ENCODE assay signal across 10 cellular contexts in the genomic region with DNA sequence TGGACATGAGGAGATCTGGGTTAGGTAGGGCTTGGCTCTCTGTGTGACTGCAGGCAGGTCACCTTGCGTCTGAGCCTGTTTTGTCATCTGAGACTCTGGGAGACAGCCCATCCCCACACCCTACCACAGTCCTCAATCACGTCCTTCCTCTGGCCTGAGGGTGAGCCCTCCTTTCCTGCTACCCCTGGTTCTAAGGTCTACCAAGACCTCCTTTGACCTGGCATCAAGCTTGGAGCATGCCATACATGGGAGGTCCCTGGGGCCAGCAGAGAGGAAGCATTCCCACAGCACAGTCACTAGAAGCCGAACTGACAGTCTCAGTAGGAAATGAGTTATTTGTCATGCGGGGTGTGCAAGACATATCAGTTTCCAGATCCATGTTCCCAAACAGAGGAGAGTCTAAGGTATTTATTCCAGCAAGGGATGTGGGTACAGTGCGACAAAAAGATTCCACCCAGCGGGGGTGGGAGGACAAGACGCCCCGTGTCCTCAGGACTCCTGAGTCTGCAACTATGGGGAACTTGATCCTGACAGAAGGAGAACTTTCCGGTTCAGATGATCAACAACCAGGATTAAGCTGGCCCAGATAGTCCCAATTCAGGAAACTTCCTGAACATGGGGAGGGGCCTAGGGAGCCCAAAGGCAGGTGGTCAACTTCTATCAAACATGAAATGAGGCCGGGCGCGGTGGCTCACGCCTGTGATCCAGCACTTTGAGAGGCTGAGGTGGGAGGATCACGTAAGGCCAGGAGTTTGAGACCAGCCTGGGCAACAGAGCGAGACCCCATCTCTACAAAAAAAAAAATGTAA. TPM values are rescaled to one million over a fixed set of nuclear protein-coding genes. Genes with fewer than 3 reads are reported as not detected.
A peak's percentile ranks its signal among the peaks of the same experiment; 100 is the strongest.
DNase-seq lines count a peak whose midpoint lies in the region; ATAC-seq and TF ChIP-seq lines count a peak whose summit lies in the region.
"Had no signal": no experiment of that assay in that cellular context is flagged by ENCODE, and none has a peak within 500 bp of the region (broad histone marks: within the 10 kb centered on the region; RNA-seq: fewer than 3 reads in every experiment).

No MANE protein-coding gene starts in this region.

- no peak overlapping the region for H3K4me3 Mint-ChIP-seq in activated naive CD8-positive, alpha-beta T cell treated with anti-CD3 and anti-CD28 coated beads, Interleukin-2, amount 10 ng/mL, durations not matched to agents 7 days and 5 days

- peaks cover 28% of the 10 kb centered on the region for H3K4me1 ChIP-seq in right cardiac atrium (ENCODE audit: control insufficient read depth, insufficient read depth, low read length)
- H3K4me1 ChIP-seq in spleen = peaks cover 38 to 100% (median 71%) of the 10 kb centered on the region in 6 donors

- H3K27me3 ChIP-seq in right cardiac atrium (ENCODE audit: control insufficient read depth, insufficient read depth) (no peaks in the 10 kb centered on the region), spleen (replicated peaks in 1 of 7) (no peaks in the 10 kb centered on the region)

- no peak overlapping the region for H3K4me3 ChIP-seq in right cardiac atrium (ENCODE audit: low read length)
- H3K4me3 ChIP-seq in spleen = no peak overlapping the region

- peaks cover 5 to 34% (median 26%) of the 10 kb centered on the region in 6 donors for H3K36me3 ChIP-seq in spleen

- peak overlapping the region; percentile 75 for H3K27ac ChIP-seq in right cardiac atrium (ENCODE audit: low read length)
- peak overlapping the region; percentile 19 to 88 (median 74) for H3K27ac ChIP-seq in spleen

- no peak for TF ChIP-seq CTCF in spleen (IDR thresholded peaks at IDR 0.05 in 8 of 11, conservative IDR thresholded peaks at IDR 0.05 in 3 of 11)

- intact Hi-C loops in right cardiac atrium (cut with DNase I) (no loop called here), spleen (cut with DNase I; ENCODE audit: low total_unique reads) (no loop called here), posterior vena cava (cut with DNase I) (no loop called here)

- peak overlapping the region; percentile 38 for H3K27ac Mint-ChIP-seq in activated naive CD8-positive, alpha-beta T cell treated with anti-CD3 and anti-CD28 coated beads, Interleukin-2, amount 10 ng/mL, durations not matched to agents 7 days and 5 days

- TF ChIP-seq POLR2A in spleen (IDR thresholded peaks at IDR 0.05) = no peak

- ATAC-seq in activated naive CD8-positive, alpha-beta T cell treated with anti-CD3 and anti-CD28 coated beads, Interleukin-2, amount 10 ng/mL, durations not matched to agents 7 days and 5 days (ENCODE audit: low read depth) = no peak
- peak; percentile 32 to 71 for ATAC-seq in right cardiac atrium

- H3K9me3 ChIP-seq in right cardiac atrium (ENCODE audit: control insufficient read depth, low read length) = no peaks in the 10 kb centered on the region
- no peaks in the 10 kb centered on the region for H3K9me3 ChIP-seq in spleen

- no peaks in the 10 kb centered on the region for H3K9me3 Mint-ChIP-seq in activated naive CD8-positive, alpha-beta T cell treated with anti-CD3 and anti-CD28 coated beads, Interleukin-2, amount 10 ng/mL, durations not matched to agents 7 days and 5 days

- H3K27me3 Mint-ChIP-seq in activated naive CD8-positive, alpha-beta T cell treated with anti-CD3 and anti-CD28 coated beads, Interleukin-2, amount 10 ng/mL, durations not matched to agents 7 days and 5 days = no peaks in the 10 kb centered on the region

- peaks cover 22% of the 10 kb centered on the region for H3K36me3 Mint-ChIP-seq in activated naive CD8-positive, alpha-beta T cell treated with anti-CD3 and anti-CD28 coated beads, Interleukin-2, amount 10 ng/mL, durations not matched to agents 7 days and 5 days

- POLR2A ChIA-PET in activated naive CD8-positive, alpha-beta T cell treated with anti-CD3 and anti-CD28 coated beads, Interleukin-2, amount 10 ng/mL, durations not matched to agents 7 days and 5 days (lab: Charles Lee) = no interaction called here

- peaks cover 55% of the 10 kb centered on the region for H3K4me1 Mint-ChIP-seq in activated naive CD8-positive, alpha-beta T cell treated with anti-CD3 and anti-CD28 coated beads, Interleukin-2, amount 10 ng/mL, durations not matched to agents 7 days and 5 days

- WGBS in right cardiac atrium = 58% methylated on average over 15 of the region's 15 CpGs
- WGBS in spleen, 5 donors = 55 to 70% (median 62%) methylated on average over 14 to 15 of the region's 15 CpGs

- DNase-seq in EH (ENCODE audit: low read depth) (peak; percentile 46), right cardiac atrium (peak in 2 of 3 donors; percentile 65 to 70), spleen (no peak), AML-193 (lab: John Stamatoyannopoulos, UW) (no peak), posterior vena cava (ENCODE audit: low spot score) (no peak), NCI-H187 treated with DMSO at 0.1 percent for 48 hours (lab: John Stamatoyannopoulos, UW) (no peak), GM19238 (ENCODE audit: insufficient read length, low spot score) (no peak)
- no peak for DNase-seq in activated naive CD8-positive, alpha-beta T cell treated with anti-CD3 and anti-CD28 coated beads, Interleukin-2, amount 10 ng/mL, durations not matched to agents 7 days and 5 days
- DNase-seq: NCI-H1105, SHP77 had no signal

RNA-seq across cellular contexts. Expression of gene ARRDC2, which starts 9.5 kb away (rescaled TPM):
- 10 to 100 TPM; 66.5 to 71.2 TPM for total RNA-seq in activated naive CD8-positive, alpha-beta T cell treated with anti-CD3 and anti-CD28 coated beads, Interleukin-2, amount 10 ng/mL, durations not matched to agents 7 days and 5 days
- total RNA-seq in right cardiac atrium (10 to 100 TPM; 14.2 to 20.5 (median 18.0) TPM), spleen (10 to 100 TPM; 46.0 to 64.6 (median 50.5) TPM), posterior vena cava (10 to 100 TPM; 21.0 to 25.2 TPM)
- polyA plus RNA-seq in right cardiac atrium (24.7 TPM), spleen (10 to 100 TPM; 61.5 to 70.4 (median 64.8) TPM)

RNA-seq across cellular contexts. Expression of gene KCNN1, which starts 50.6 kb away (rescaled TPM):
- total RNA-seq in activated naive CD8-positive, alpha-beta T cell treated with anti-CD3 and anti-CD28 coated beads, Interleukin-2, amount 10 ng/mL, durations not matched to agents 7 days and 5 days = not detected
- total RNA-seq in right cardiac atrium = 1 to 10 TPM in 3 of 4 donors, under 1 TPM in 1; 0.84 to 1.9 (median 1.4) TPM
- 3.0 TPM for polyA plus RNA-seq in right cardiac atrium
- total RNA-seq in spleen = not detected
- under 1 TPM; 0.03 to 0.10 (median 0.04) TPM for polyA plus RNA-seq in spleen
- total RNA-seq in posterior vena cava = under 1 TPM in 1 of 2 donors, not detected in 1; 0.33 TPM

Comparison
In these comparisons a context has a peak if more than half of its experiments do, and no peak if none do; other contexts are left out.
1. DNase-seq: peak in EH (single experiment) and right cardiac atrium (2 of 3); none in activated naive CD8-positive, alpha-beta T cell treated with anti-CD3 and anti-CD28 coated beads, Interleukin-2, amount 10 ng/mL, durations not matched to agents 7 days and 5 days (single experiment), spleen (single experiment), AML-193 (0 of 2), posterior vena cava (single experiment), NCI-H187 treated with DMSO at 0.1 percent for 48 hours (single experiment) and GM19238 (single experiment).